21 cellular contexts compared by ENCODE assay signal in genomic region chr11:17779861-17780594, GRCh38. TPM values are rescaled to one million over a fixed set of nuclear protein-coding genes. Genes with fewer than 3 reads are reported as not detected.
DNase-seq lines count a peak whose midpoint lies in the region; ATAC-seq, FAIRE-seq and TF ChIP-seq lines count a peak whose summit lies in the region.
"Had no signal": no experiment of that assay in that cellular context is flagged by ENCODE, and none has a peak within 500 bp of the region (broad histone marks: within the 10 kb centered on the region; RNA-seq: fewer than 3 reads in every experiment).

No MANE protein-coding gene starts in this region.

- H2BK5ac ChIP-seq in H1 (ENCODE audit: low read depth, low read length) (no peak overlapping the region), neuronal stem cell (ENCODE audit: low read length) (no peak overlapping the region)

- no peak overlapping the region for H4K5ac ChIP-seq in H1 (ENCODE audit: insufficient read length, low read depth, low read length)

- intact Hi-C loops in testis (cut with DNase I; ENCODE audit: low total_unique reads) = no loop called here

- peak; percentile 12 to 20; a peak in 2 of 4 replicates for TF ChIP-seq RAD21 in H1 (IDR thresholded peaks at IDR 0.05 in 1 of 2, conservative IDR thresholded peaks at IDR 0.05 in 1 of 2; ENCODE audit: low read depth in 2 of 2, low read length in 2 of 2)

- H3K36me3 ChIP-seq in H1 (ENCODE audit: control insufficient read depth in 2 of 4, insufficient read depth in 4 of 4, low read length in 3 of 4) (no peaks in the 10 kb centered on the region), neuronal stem cell (replicated peaks in 1 of 2; ENCODE audit: control insufficient read depth in 2 of 2, insufficient read depth in 2 of 2, low read length in 2 of 2) (no peaks in the 10 kb centered on the region), testis (ENCODE audit: low read depth, missing control alignments) (no peaks in the 10 kb centered on the region)
- H3K36me3 ChIP-seq: BE2C, SJCRH30 had no signal

- H3K79me1 ChIP-seq in H1 (ENCODE audit: low read depth, low read length) (no peaks in the 10 kb centered on the region), neuronal stem cell (ENCODE audit: low read depth, low read length) (no peaks in the 10 kb centered on the region)

- H2BK20ac ChIP-seq in H1 (ENCODE audit: low read length) = no peak overlapping the region

- H4K91ac ChIP-seq in H1 (replicated peaks; ENCODE audit: insufficient read length, low read length) (no peak overlapping the region), neuronal stem cell (ENCODE audit: low read depth, low read length, poor library complexity) (no peak overlapping the region)

- H4K8ac ChIP-seq in H1 (ENCODE audit: extremely low read depth, insufficient read depth, low read length) = no peak overlapping the region
- H4K8ac ChIP-seq in neuronal stem cell (ENCODE audit: low read depth, low read length) = no peak overlapping the region

- H3K4me1 ChIP-seq in H1 (replicated peaks in 1 of 4; ENCODE audit: control insufficient read depth in 3 of 4, insufficient read depth in 4 of 4, low read length in 3 of 4) (no peaks in the 10 kb centered on the region), neuronal stem cell (ENCODE audit: control insufficient read depth in 2 of 2, insufficient read depth in 1 of 2, low read depth in 1 of 2, low read length in 2 of 2) (peaks cover 4 to 5% of the 10 kb centered on the region in 2 donors), testis (no peaks in the 10 kb centered on the region)
- H3K4me1 ChIP-seq: BE2C, SJCRH30 had no signal

- POLR2A ChIA-PET in H1 (lab: Charles Lee; ENCODE audit: partially characterized antibody) = interaction anchor here (0.7 kb wide), 1 partner anchor 134 kb away, joined by 3 read pairs; no protein-coding TSS in a partner anchor

- H2AK5ac ChIP-seq in H1 (ENCODE audit: low read depth, low read length) = no peak overlapping the region
- peak overlapping the region; percentile 74 for H2AK5ac ChIP-seq in neuronal stem cell (ENCODE audit: low read depth, low read length)

- H2BK12ac ChIP-seq in H1 (ENCODE audit: low read depth, low read length) (no peak overlapping the region), neuronal stem cell (ENCODE audit: low read length) (peak overlapping the region; percentile 73)

- H3K4ac ChIP-seq in H1 (replicated peaks; ENCODE audit: insufficient read length, low read depth, low read length) (no peak overlapping the region), neuronal stem cell (ENCODE audit: low read length) (no peak overlapping the region)

- H3K23me2 ChIP-seq in H1 (ENCODE audit: low read depth, low read length) = no peaks in the 10 kb centered on the region

- DNase-seq in HT-29 (ENCODE audit: low spot score) = peak; percentile 15
- no peak for DNase-seq in H1 (ENCODE audit: low read depth in 1 of 2, low spot score in 2 of 2)
- no peak for DNase-seq in neuronal stem cell (ENCODE audit: low spot score)
- DNase-seq in testis = no peak
- no peak for DNase-seq in stimulated activated CD8-positive, alpha-beta memory T cell treated with anti-CD3 and anti-CD28 coated beads, Interleukin-4, amount 100 ng/mL, for 48 hours
- no peak for DNase-seq in NCI-H1048 (lab: John Stamatoyannopoulos, UW)
- DNase-seq: BE2C, DMS53, GDM1, NCI-H1417, NCI-H187, NCI-H446, SJCRH30 had no signal

- H3K4me2 ChIP-seq in H1 (ENCODE audit: insufficient read depth in 1 of 2, low read depth in 2 of 2, low read length in 2 of 2) (no peak overlapping the region), neuronal stem cell (ENCODE audit: insufficient read depth, low read length, poor library complexity, severe bottlenecking) (no peak overlapping the region)

- no peak for TF ChIP-seq POLR2A in H1 (IDR thresholded peaks at IDR 0.05; ENCODE audit: control extremely low read depth in 1 of 2, low read depth in 2 of 2, low read length in 2 of 2)
- TF ChIP-seq POLR2A in testis (IDR thresholded peaks at IDR 0.05) = no peak

- no peak overlapping the region for H3K23ac ChIP-seq in H1 (ENCODE audit: insufficient read length)
- H3K23ac ChIP-seq in neuronal stem cell (ENCODE audit: low read depth, low read length, poor library complexity) = peak overlapping the region; percentile 81

- peaks cover 0 to 2% of the 10 kb centered on the region in 2 experiments for H4K20me1 ChIP-seq in H1 (replicated peaks in 1 of 2; ENCODE audit: control insufficient read depth in 1 of 2, insufficient read depth in 2 of 2, low read length in 2 of 2)

- no peak for ATAC-seq in HG02981 (IDR thresholded peaks at IDR 0.05; ENCODE audit: unreplicated experiment)

- TF ChIP-seq EP300 in H1 (IDR thresholded peaks at IDR 0.05; ENCODE audit: borderline replicate concordance in 1 of 2, low read depth in 2 of 2, low read length in 2 of 2) = no peak

- no peak overlapping the region for H3K27ac ChIP-seq in H1 (ENCODE audit: low read depth, low read length)
- no peak overlapping the region for H3K27ac ChIP-seq in neuronal stem cell (replicated peaks; ENCODE audit: low read length)
- no peak overlapping the region for H3K27ac ChIP-seq in testis
- H3K27ac ChIP-seq: SJCRH30 had no signal

- H3K4me3 ChIP-seq in H1 (ENCODE audit: extremely low read depth in 1 of 4, insufficient read depth in 2 of 4, low read depth in 3 of 4, low read length in 4 of 4) = no peak overlapping the region
- no peak overlapping the region for H3K4me3 ChIP-seq in neuronal stem cell (ENCODE audit: low read length in 2 of 2)
- no peak overlapping the region for H3K4me3 ChIP-seq in testis
- H3K4me3 ChIP-seq: SJCRH30 had no signal

- H2BK15ac ChIP-seq in H1 (ENCODE audit: low read length) = no peak overlapping the region
- peak overlapping the region; percentile 64 for H2BK15ac ChIP-seq in neuronal stem cell (ENCODE audit: low read length)

- H3K9ac ChIP-seq in H1 (replicated peaks in 1 of 4; ENCODE audit: extremely low read depth in 1 of 4, low read depth in 3 of 4, low read length in 3 of 4) (no peak overlapping the region), neuronal stem cell (ENCODE audit: low read depth, low read length, poor library complexity) (peak overlapping the region; percentile 54)

- H3K9me3 ChIP-seq in H1 (ENCODE audit: insufficient read depth in 2 of 2, low read depth in 1 of 2, low read length in 1 of 2) (no peaks in the 10 kb centered on the region), neuronal stem cell (replicated peaks in 1 of 2; ENCODE audit: control insufficient read depth in 2 of 2, insufficient read depth in 1 of 2, low read depth in 1 of 2, low read length in 2 of 2) (no peaks in the 10 kb centered on the region), testis (no peaks in the 10 kb centered on the region)
- H3K9me3 ChIP-seq: BE2C, SJCRH30 had no signal

- no peak overlapping the region for H3K56ac ChIP-seq in H1 (replicated peaks; ENCODE audit: insufficient read length, low read depth, low read length)

- H3K27me3 ChIP-seq in H1 (replicated peaks in 1 of 4; ENCODE audit: control insufficient read depth in 3 of 4, extremely low read depth in 1 of 4, insufficient read depth in 3 of 4, low read length in 3 of 4) (no peaks in the 10 kb centered on the region), neuronal stem cell (ENCODE audit: control insufficient read depth in 3 of 3, insufficient read depth in 3 of 3, low read depth in 1 of 3, low read length in 3 of 3) (no peaks in the 10 kb centered on the region), testis (no peaks in the 10 kb centered on the region)
- H3K27me3 ChIP-seq: BE2C, SJCRH30 had no signal

- 89% methylated on average over 12 of the region's 14 CpGs; no CpG with 5 or more reads in 1 of the 2 experiments for WGBS in H1 (ENCODE audit: extremely low coverage in 1 of 2, insufficient coverage in 1 of 2, insufficient read length in 1 of 2, insufficient replicate concordance in 2 of 2, low coverage in 1 of 2, low lambda C conversion rate in 2 of 2, missing lambda C conversion rate in 1 of 2), 2 experiments
- WGBS in neuronal stem cell (ENCODE audit: extremely low coverage in 2 of 2, insufficient read length in 2 of 2, insufficient replicate concordance in 1 of 2), 2 donors = no CpG with 5 or more reads among the region's 14 CpGs
- 90% methylated on average over 8 to 14 of the region's 14 CpGs for WGBS in testis, 2 donors

- CTCF ChIA-PET in H1 (lab: Charles Lee; ENCODE audit: partially characterized antibody) = interaction anchor here (0.6 to 3.1 kb wide), 17 partner anchors 9 to 199 kb away, joined by 3 to 14 read pairs (median 3); no protein-coding TSS in a partner anchor

- H2AFZ ChIP-seq in H1 (ENCODE audit: low read length) (no peak overlapping the region), neuronal stem cell (ENCODE audit: low read length) (no peak overlapping the region)

- H3K18ac ChIP-seq in H1 (ENCODE audit: extremely low read depth, low read length) (no peak overlapping the region), neuronal stem cell (ENCODE audit: low read length) (peak overlapping the region; percentile 17)

- no peak for FAIRE-seq in H1 (lab: Jason Lieb, UNC)
- FAIRE-seq: D721Med, GM19239, RCC 7860 had no signal

- H2BK120ac ChIP-seq in H1 (replicated peaks; ENCODE audit: low read depth, low read length) = no peak overlapping the region
- H2BK120ac ChIP-seq in neuronal stem cell (ENCODE audit: low read depth, low read length) = peak overlapping the region; percentile 66

- no peaks in the 10 kb centered on the region for H3K79me2 ChIP-seq in H1 (ENCODE audit: control insufficient read depth in 1 of 2, insufficient read depth in 2 of 2, low read length in 2 of 2)

- H3K14ac ChIP-seq in H1 (ENCODE audit: insufficient read length) (no peak overlapping the region), neuronal stem cell (ENCODE audit: low read length) (no peak overlapping the region)

- TF ChIP-seq CTCF in GM12872 (IDR thresholded peaks at IDR 0.05; ENCODE audit: insufficient read depth, low read depth, low read length) = 0 out of 3 replicates have a peak, but pooled peaks have one; percentile 4
- TF ChIP-seq CTCF in H1 (IDR thresholded peaks at IDR 0.05; ENCODE audit: control extremely low read depth in 1 of 3, insufficient read depth in 1 of 3, low read depth in 1 of 3, low read length in 3 of 3) = peak in 2 of 3 experiments; percentile 20 to 31; a peak in 2 of 4 replicates
- no peak for TF ChIP-seq CTCF in testis (IDR thresholded peaks at IDR 0.05)

RNA-seq across cellular contexts. Expression of gene KCNC1, which starts 45.4 kb away (rescaled TPM):
- total RNA-seq in HT-29 (2014; rRNA removed; shearing (Covaris generic)) = not detected in 2 replicates
- total RNA-seq in H1 (2021; fragmentation: NEBNext Ultra II Directional; extraction: Animal tissue kit (Norgen Biotek cat#: 25700)) = 0.19 and 0.26 TPM in 2 replicates
- polyA plus RNA-seq in H1 (2011; rRNA removed) (0.08 and 0.11 TPM in 2 replicates), testis (ENCODE audit: insufficient read depth, low read depth, low replicate concordance) (5.2 TPM)
- polyA plus RNA-seq in H1 (2011; cell fraction: cytosol; rRNA removed) = 0.13 TPM
- 0.17 TPM for polyA plus RNA-seq in H1 (2011; cell fraction: nucleus; rRNA removed)
- 0.16 to 0.52 TPM (median 0.34 TPM) in 4 replicates for polyA plus RNA-seq in H1 (2012, experiment 1 of 2)
- 0.22 TPM for polyA plus RNA-seq in H1 (2012, experiment 2 of 2)
- polyA plus RNA-seq in H1 (2013, experiment 1 of 2) = 0.04 TPM
- 0.04 TPM for polyA plus RNA-seq in H1 (2013, experiment 2 of 2)
- polyA minus RNA-seq in H1 (2011; rRNA and poly(A)+ RNA removed) = 0.09 and 0.49 TPM in 2 replicates
- polyA minus RNA-seq in H1 (2011; cell fraction: cytosol; rRNA and poly(A)+ RNA removed) = not detected
- polyA minus RNA-seq in H1 (2011; cell fraction: nucleus; rRNA and poly(A)+ RNA removed) = 0.20 TPM
- polyA plus RNA-seq in neuronal stem cell (2013, experiment 1 of 2) = 2.0 TPM
- polyA plus RNA-seq in neuronal stem cell (2013, experiment 2 of 2) = 1.9 TPM
- 1 to 10 TPM; 3.3 to 5.8 TPM for total RNA-seq in testis
- total RNA-seq: H4, MCF 10A, OCI-LY7 had no signal

Comparison
In these comparisons a context has a peak if more than half of its experiments do, and no peak if none do; other contexts are left out.
1. CTCF ChIP-seq: peak in GM12872 (single experiment) and H1 (2 of 3); none in testis (0 of 3).